29 cellular contexts compared by ENCODE assay signal in the genomic region with DNA sequence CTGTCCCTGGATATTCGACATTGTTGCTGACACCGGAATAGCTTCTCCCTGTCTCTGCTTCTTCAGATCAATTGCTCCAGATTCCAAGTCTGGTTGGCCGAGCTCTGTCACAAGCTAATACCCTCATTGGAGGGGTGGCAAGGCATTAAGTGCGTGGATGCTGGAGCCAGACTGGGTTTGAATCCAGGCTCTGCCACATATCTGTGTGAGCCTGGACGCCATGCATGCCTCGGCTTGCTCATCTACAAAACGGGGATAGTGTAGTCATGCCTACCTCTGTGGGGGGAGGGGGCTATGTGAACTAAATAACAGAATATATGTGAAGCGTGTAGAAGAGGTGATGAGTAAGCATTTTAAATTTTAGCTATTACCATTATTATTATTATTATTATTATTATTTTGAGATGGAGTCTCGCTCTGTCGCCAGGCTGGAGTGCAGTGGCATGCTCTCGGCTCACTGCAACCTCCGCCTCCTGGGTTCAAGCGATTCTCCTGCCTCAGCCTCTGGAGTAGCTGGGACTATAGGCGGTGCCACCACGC. TPM values are rescaled to one million over a fixed set of nuclear protein-coding genes. Genes with fewer than 3 reads are reported as not detected.
"Had no signal": no experiment of that assay in that cellular context is flagged by ENCODE, and none has a peak within 500 bp of the region (broad histone marks: within the 10 kb centered on the region; RNA-seq: fewer than 3 reads in every experiment).

No MANE protein-coding gene starts in this region.

- FAIRE-seq: bronchial epithelial cell had no signal

- H3K27ac ChIP-seq: ascending aorta, brain microvascular endothelial cell, coronary artery, dorsolateral prefrontal cortex, gastrocnemius medialis, heart left ventricle had no signal

- H3K27me3 ChIP-seq: ascending aorta, brain microvascular endothelial cell, dorsolateral prefrontal cortex, gastrocnemius medialis, heart left ventricle had no signal

- H3K4me1 ChIP-seq: ascending aorta, gastrocnemius medialis, heart left ventricle had no signal

- H3K9me3 ChIP-seq: ascending aorta, gastrocnemius medialis had no signal

- ATAC-seq: activated naive CD4-positive, alpha-beta T cell treated with anti-CD3 and anti-CD28 coated beads, Interleukin-2, amount 50 U/mL, for 72 hours; activated T-cell treated with anti-CD3 and anti-CD28 coated beads, Interleukin-2, amount 50 U/mL, for 72 hours; esophagus mucosa; gastrocnemius medialis; heart left ventricle; T-helper 17 cell had no signal

- DNase-seq: activated CD4-positive, alpha-beta memory T cell treated with anti-CD3 and anti-CD28 coated beads, Interleukin-2, amount 10 ng/mL, durations not matched to agents 7 days and 5 days; activated CD4-positive, alpha-beta T cell treated with anti-CD3 and anti-CD28 coated beads for 1 hour; activated CD4-positive, alpha-beta T cell treated with anti-CD3 and anti-CD28 coated beads for 4 hours; activated CD4-positive, alpha-beta T cell treated with anti-CD3 and anti-CD28 coated beads, Interleukin-2, amount 10 ng/mL, durations not matched to agents 7 days and 5 days; activated CD4-positive, alpha-beta T cell treated with anti-CD3 and anti-CD28 coated beads, Interleukin-2, amount 50 U/mL, for 4 hours; activated CD8-positive, alpha-beta memory T cell treated with anti-CD3 and anti-CD28 coated beads, Interleukin-2, amount 50 U/mL, for 48 hours; activated gamma-delta T cell; activated naive CD4-positive, alpha-beta T cell; activated naive CD4-positive, alpha-beta T cell treated with anti-CD3 and anti-CD28 coated beads, Interleukin-2, amount 10 ng/mL, durations not matched to agents 7 days and 5 days; activated naive CD8-positive, alpha-beta T cell treated with anti-CD3 and anti-CD28 coated beads, Interleukin-2, amount 10 ng/mL, durations not matched to agents 7 days and 5 days; activated T-cell treated with anti-CD3 and anti-CD28 coated beads for 4 hours; activated T-cell treated with anti-CD3 and anti-CD28 coated beads, Interleukin-2, amount 50 U/mL, for 24 hours; activated T-cell treated with anti-CD3 and anti-CD28 coated beads, Interleukin-2, amount 50 U/mL, for 72 hours; brain microvascular endothelial cell; dorsolateral prefrontal cortex; effector memory CD4-positive, alpha-beta T cell; foreskin fibroblast; gastrocnemius medialis; glutamatergic neuron; heart left ventricle; T-helper 1 cell; T-helper 17 cell; T1000 had no signal

- H3K4me3 ChIP-seq: ascending aorta, coronary artery, dorsolateral prefrontal cortex, gastrocnemius medialis, heart left ventricle had no signal

- H3K36me3 ChIP-seq: ascending aorta, brain microvascular endothelial cell, gastrocnemius medialis, heart left ventricle had no signal

RNA-seq across cellular contexts. Expression of a gene that starts 23.6 kb away (rescaled TPM):
- total RNA-seq: activated CD4-positive, alpha-beta memory T cell treated with anti-CD3 and anti-CD28 coated beads, Interleukin-2, amount 10 ng/mL, durations not matched to agents 7 days and 5 days; activated CD4-positive, alpha-beta T cell treated with anti-CD3 and anti-CD28 coated beads, Interleukin-2, amount 10 ng/mL, durations not matched to agents 7 days and 5 days; activated naive CD4-positive, alpha-beta T cell treated with anti-CD3 and anti-CD28 coated beads, Interleukin-2, amount 50 U/mL, for 72 hours; activated naive CD8-positive, alpha-beta T cell treated with anti-CD3 and anti-CD28 coated beads, Interleukin-2, amount 10 ng/mL, durations not matched to agents 7 days and 5 days; activated T-cell treated with anti-CD3 and anti-CD28 coated beads, Interleukin-2, amount 50 U/mL, for 72 hours; epithelial cell of proximal tubule; T-helper 17 cell had no signal
